Comparison of ENCODE assay signal across 17 cellular contexts in the genomic region with DNA sequence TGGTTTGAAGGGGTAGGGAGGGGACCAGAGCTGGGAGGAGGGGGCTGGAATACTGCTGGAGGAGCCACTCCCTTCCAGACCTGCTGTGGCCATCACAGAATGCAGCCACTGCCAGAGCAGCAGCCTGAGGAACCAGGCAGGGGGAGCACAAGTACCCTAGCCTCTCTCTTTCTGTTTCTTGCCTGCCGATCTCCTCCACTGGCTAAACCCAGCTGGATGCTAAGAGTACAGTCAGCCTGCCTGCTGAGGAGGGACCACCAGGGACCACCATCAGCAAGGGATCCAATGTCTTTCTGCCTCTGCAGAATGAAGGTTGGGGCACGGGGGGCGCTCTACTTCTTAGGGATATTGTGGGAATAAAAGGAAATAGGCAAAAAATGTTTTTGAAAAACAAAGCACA. TPM values are rescaled to one million over a fixed set of nuclear protein-coding genes. Genes with fewer than 3 reads are reported as not detected.
DNase-seq lines count a peak whose midpoint lies in the region; ATAC-seq, FAIRE-seq and TF ChIP-seq lines count a peak whose summit lies in the region.
"Had no signal": no experiment of that assay in that cellular context is flagged by ENCODE, and none has a peak within 500 bp of the region (broad histone marks: within the 10 kb centered on the region; RNA-seq: fewer than 3 reads in every experiment).

No MANE protein-coding gene starts in this region.

- POLR2A ChIA-PET in GM12878 (lab: Charles Lee) = interaction anchor here (1.1 to 3.7 kb wide), 4 partner anchors 18 to 33 kb away, joined by 3 to 19 read pairs (median 4); partner anchors contain the start of gene COA1

- peaks cover 1% of the 10 kb centered on the region for H3K79me1 ChIP-seq in trophoblast cell (ENCODE audit: low read length)

- H3K27ac Mint-ChIP-seq in activated CD8-positive, alpha-beta memory T cell treated with anti-CD3 and anti-CD28 coated beads, Interleukin-2, amount 10 ng/mL, durations not matched to agents 7 days and 5 days = no peak overlapping the region
- H3K27ac Mint-ChIP-seq in memory B cell (no peak overlapping the region), immature natural killer cell (no peak overlapping the region)
- H3K27ac Mint-ChIP-seq: type B pancreatic cell had no signal

- H3K4me3 Mint-ChIP-seq in activated CD8-positive, alpha-beta memory T cell treated with anti-CD3 and anti-CD28 coated beads, Interleukin-2, amount 10 ng/mL, durations not matched to agents 7 days and 5 days = no peak overlapping the region
- H3K4me3 Mint-ChIP-seq in memory B cell = peak overlapping the region; percentile 40
- no peak overlapping the region for H3K4me3 Mint-ChIP-seq in immature natural killer cell
- H3K4me3 Mint-ChIP-seq: type B pancreatic cell had no signal

- no peak overlapping the region for H4K91ac ChIP-seq in trophoblast cell (ENCODE audit: low read depth, low read length)

- H3K4me1 ChIP-seq in GM12878 (ENCODE audit: control insufficient read depth, insufficient read depth, low read length) (peaks cover 30% of the 10 kb centered on the region), uterus (peaks cover 0 to 5% of the 10 kb centered on the region in 2 donors), trophoblast cell (ENCODE audit: control insufficient read depth in 1 of 2, insufficient read depth in 2 of 2, low read length in 2 of 2) (peaks cover 2 to 5% of the 10 kb centered on the region in 2 experiments)

- H3K4me2 ChIP-seq in GM12878 (ENCODE audit: control insufficient read depth, insufficient read depth) (peak overlapping the region; percentile 81), trophoblast cell (ENCODE audit: low read length) (no peak overlapping the region)

- H3K4me3 ChIP-seq in GM12878 (peak overlapping the region; percentile 77), uterus (no peak overlapping the region), trophoblast cell (ENCODE audit: low read depth, low read length) (no peak overlapping the region)
- H3K4me3 ChIP-seq: GM23248, SK-N-MC had no signal

- RAD21 ChIA-PET in GM12878 (lab: Charles Lee; ENCODE audit: unreplicated experiment) = interaction anchor here (0.7 to 5.9 kb wide), 9 partner anchors 21 to 192 kb away, joined by 3 to 49 read pairs (median 6); partner anchors contain the start of genes COA1 and STK17A

- DNase-seq in activated CD8-positive, alpha-beta memory T cell treated with anti-CD3 and anti-CD28 coated beads for 24 hours = peak; percentile 41
- no peak for DNase-seq in activated CD8-positive, alpha-beta memory T cell treated with anti-CD3 and anti-CD28 coated beads, Interleukin-2, amount 10 ng/mL, durations not matched to agents 7 days and 5 days
- no peak for DNase-seq in GM12878 (ENCODE audit: low read depth, low spot score)
- DNase-seq in memory B cell (ENCODE audit: low spot score in 2 of 2) = no peak
- no peak for DNase-seq in uterus
- DNase-seq in trophoblast cell = no peak
- DNase-seq in caudate nucleus (lab: John Stamatoyannopoulos, UW) = no peak
- no peak for DNase-seq in immature natural killer cell
- DNase-seq: activated naive CD4-positive, alpha-beta T cell treated with Interleukin-2 at 50 U/mL for 16 hours; GDM1; GM23248; islet precursor cell; KBM-7; NCI-H1436 treated with DMSO at 0.1 percent for 48 hours; NCI-H446 had no signal

- no peak for TF ChIP-seq EP300 in GM12878 (IDR thresholded peaks at IDR 0.05; ENCODE audit: borderline replicate concordance in 1 of 2, control insufficient read depth in 1 of 2, low read depth in 2 of 2, low read length in 2 of 2)

- H3K27ac ChIP-seq in GM12878 (ENCODE audit: control insufficient read depth, insufficient read depth) = peak overlapping the region; percentile 76
- H3K27ac ChIP-seq in uterus = peak overlapping the region; percentile 43 to 53
- H3K27ac ChIP-seq in trophoblast cell (ENCODE audit: low read depth, low read length) = no peak overlapping the region
- H3K27ac ChIP-seq in caudate nucleus (ENCODE audit: low read depth, low read length) = no peak overlapping the region
- H3K27ac ChIP-seq: GM23248, SK-N-MC had no signal

- H4K8ac ChIP-seq in trophoblast cell (ENCODE audit: low read depth, low read length) = no peak overlapping the region

- no peak overlapping the region for H3K18ac ChIP-seq in trophoblast cell (ENCODE audit: low read length)

- H4K20me1 ChIP-seq in GM12878 (ENCODE audit: control insufficient read depth, insufficient read depth) = no peaks in the 10 kb centered on the region

- ATAC-seq in activated CD8-positive, alpha-beta memory T cell treated with anti-CD3 and anti-CD28 coated beads, Interleukin-2, amount 10 ng/mL, durations not matched to agents 7 days and 5 days = no peak
- ATAC-seq in GM12878 = no peak
- ATAC-seq in memory B cell (ENCODE audit: low read depth) = no peak

- no peaks in the 10 kb centered on the region for H3K36me3 ChIP-seq in GM12878 (ENCODE audit: control insufficient read depth in 2 of 2, insufficient read depth in 2 of 2, low read length in 1 of 2)
- no peaks in the 10 kb centered on the region for H3K36me3 ChIP-seq in uterus
- no peaks in the 10 kb centered on the region for H3K36me3 ChIP-seq in trophoblast cell (ENCODE audit: control insufficient read depth in 1 of 2, insufficient read depth in 2 of 2, low read length in 2 of 2)

- H3K9me3 ChIP-seq in GM12878 (replicated peaks; ENCODE audit: control insufficient read depth, insufficient read depth, low read length) (no peaks in the 10 kb centered on the region), uterus (no peaks in the 10 kb centered on the region), trophoblast cell (ENCODE audit: insufficient read depth, low read depth, low read length) (no peaks in the 10 kb centered on the region)

- CTCF ChIA-PET in activated CD8-positive, alpha-beta memory T cell treated with anti-CD3 and anti-CD28 coated beads, Interleukin-2, amount 10 ng/mL, durations not matched to agents 7 days and 5 days (lab: Charles Lee) = interaction anchor here (1.6 kb wide), 1 partner anchor 181 kb away, joined by 7 read pairs; the partner anchor contains the start of gene STK17A
- CTCF ChIA-PET in GM12878 (lab: Yijun Ruan, JAX) = interaction anchor here (0.8 to 6.8 kb wide), 8 partner anchors 21 to 76 kb away, joined by 3 to 36 read pairs (median 4); partner anchors contain the start of gene COA1

- peaks cover 16% of the 10 kb centered on the region for H3K4me1 Mint-ChIP-seq in activated CD8-positive, alpha-beta memory T cell treated with anti-CD3 and anti-CD28 coated beads, Interleukin-2, amount 10 ng/mL, durations not matched to agents 7 days and 5 days
- H3K4me1 Mint-ChIP-seq in memory B cell = peaks cover 13% of the 10 kb centered on the region
- peaks cover 18 to 26% of the 10 kb centered on the region in 2 donors for H3K4me1 Mint-ChIP-seq in immature natural killer cell

- no peaks in the 10 kb centered on the region for H3K36me3 Mint-ChIP-seq in activated CD8-positive, alpha-beta memory T cell treated with anti-CD3 and anti-CD28 coated beads, Interleukin-2, amount 10 ng/mL, durations not matched to agents 7 days and 5 days
- H3K36me3 Mint-ChIP-seq in memory B cell = no peaks in the 10 kb centered on the region
- no peaks in the 10 kb centered on the region for H3K36me3 Mint-ChIP-seq in immature natural killer cell
- H3K36me3 Mint-ChIP-seq: type B pancreatic cell had no signal

- H3K27me3 ChIP-seq in GM12878 (replicated peaks in 1 of 2; ENCODE audit: control insufficient read depth in 2 of 2, insufficient read depth in 2 of 2, low read length in 1 of 2) (no peaks in the 10 kb centered on the region), uterus (no peaks in the 10 kb centered on the region), trophoblast cell (ENCODE audit: insufficient read depth, low read length) (peaks cover 4% of the 10 kb centered on the region)

- H3K23ac ChIP-seq in trophoblast cell (ENCODE audit: low read length) = no peak overlapping the region

- 98% methylated on average over 3 of the region's 3 CpGs for WGBS in GM12878 (ENCODE audit: insufficient coverage, insufficient replicate concordance, low lambda C conversion rate, missing lambda C conversion rate)
- WGBS in trophoblast cell (ENCODE audit: extremely low coverage, insufficient coverage, insufficient read length) = no CpG with 5 or more reads among the region's 3 CpGs

- H3K79me2 ChIP-seq in GM12878 (ENCODE audit: control insufficient read depth, insufficient read depth, low read length) = peaks cover 46% of the 10 kb centered on the region
- H3K79me2 ChIP-seq in trophoblast cell (ENCODE audit: control insufficient read depth, insufficient read depth, low read length, poor library complexity) = no peaks in the 10 kb centered on the region

- H3K9me3 Mint-ChIP-seq in activated CD8-positive, alpha-beta memory T cell treated with anti-CD3 and anti-CD28 coated beads, Interleukin-2, amount 10 ng/mL, durations not matched to agents 7 days and 5 days (ENCODE audit: low read depth) = no peaks in the 10 kb centered on the region
- H3K9me3 Mint-ChIP-seq in memory B cell (no peaks in the 10 kb centered on the region), immature natural killer cell (no peaks in the 10 kb centered on the region)
- H3K9me3 Mint-ChIP-seq: type B pancreatic cell had no signal

- H2AFZ ChIP-seq in GM12878 (ENCODE audit: control insufficient read depth, low read depth, low read length) = no peak overlapping the region
- H2AFZ ChIP-seq in trophoblast cell (ENCODE audit: insufficient read depth, low read length, poor library complexity) = no peak overlapping the region
- H2AFZ ChIP-seq: GM23248 had no signal

- in situ Hi-C loops in GM12878 (cut with MboI) = no loop called here

- no peak overlapping the region for H3K14ac ChIP-seq in trophoblast cell (ENCODE audit: low read length)

- FAIRE-seq in GM12878 (lab: Jason Lieb, UNC) = no peak

- intact Hi-C loops in GM12878 (cut with micrococcal nuclease; ENCODE audit: unreplicated experiment) = loop anchor here (2.0 to 5.0 kb wide), 2 partner anchors 36 to 76 kb away; partner anchors contain the start of gene COA1
- intact Hi-C loops in uterus (cut with DNase I; ENCODE audit: low total_unique reads) = no loop called here

- TF ChIP-seq POLR2A in GM12878 (IDR thresholded peaks at IDR 0.05; ENCODE audit: low read depth, low read length) = no peak
- TF ChIP-seq POLR2A in uterus (IDR thresholded peaks at IDR 0.05) = no peak

- SMC1A ChIA-PET in GM12878 (lab: Charles Lee; ENCODE audit: uncharacterized antibody, unreplicated experiment) = interaction anchor here (0.9 to 9.8 kb wide), 7 partner anchors 20 to 181 kb away, joined by 3 to 84 read pairs (median 12); partner anchors contain the start of genes COA1 and STK17A

- H3K4ac ChIP-seq in trophoblast cell (ENCODE audit: low read depth, low read length) = no peak overlapping the region

- no peaks in the 10 kb centered on the region for H3K27me3 Mint-ChIP-seq in activated CD8-positive, alpha-beta memory T cell treated with anti-CD3 and anti-CD28 coated beads, Interleukin-2, amount 10 ng/mL, durations not matched to agents 7 days and 5 days
- H3K27me3 Mint-ChIP-seq in memory B cell (no peaks in the 10 kb centered on the region), immature natural killer cell (ENCODE audit: low read depth in 3 of 3) (peaks cover 0 to 3% (median 2%) of the 10 kb centered on the region in 3 donors)

- TF ChIP-seq RAD21 in GM12878 (IDR thresholded peaks at IDR 0.05; ENCODE audit: insufficient read depth, low read depth, low read length) = no peak

- no TSS peak for BruUV-seq in GM12878 (replicated peaks; lab: Mats Ljungman, UMichigan)

- H2BK120ac ChIP-seq in trophoblast cell (ENCODE audit: insufficient read depth, low read length, poor library complexity) = no peak overlapping the region

- peak overlapping the region; percentile 43 for H3K9ac ChIP-seq in GM12878 (ENCODE audit: control insufficient read depth, insufficient read depth, low read length)
- no peak overlapping the region for H3K9ac ChIP-seq in trophoblast cell (ENCODE audit: low read length)
- H3K9ac ChIP-seq: GM23248 had no signal

- no peak overlapping the region for H2AK5ac ChIP-seq in trophoblast cell (ENCODE audit: low read length)

- no peak overlapping the region for H2BK12ac ChIP-seq in trophoblast cell (ENCODE audit: low read length)

- TF ChIP-seq CTCF in GM12878 (IDR thresholded peaks at IDR 0.05 in 2 of 3, conservative IDR thresholded peaks at IDR 0.05 in 1 of 3; ENCODE audit: control insufficient read depth in 2 of 3, extremely low read depth in 1 of 3, insufficient read depth in 1 of 3, low read depth in 3 of 3, low read length in 3 of 3) = no peak
- TF ChIP-seq CTCF in uterus (IDR thresholded peaks at IDR 0.05) = no peak

- H2BK5ac ChIP-seq in trophoblast cell (ENCODE audit: low read depth, low read length, poor library complexity) = no peak overlapping the region

- no peak overlapping the region for H4K12ac ChIP-seq in trophoblast cell (ENCODE audit: low read depth, low read length)

RNA-seq across cellular contexts. Expression of gene BLVRA, which starts 4.7 kb away (rescaled TPM):
- 10 to 100 TPM; 37.2 to 46.9 TPM for total RNA-seq in activated CD8-positive, alpha-beta memory T cell treated with anti-CD3 and anti-CD28 coated beads, Interleukin-2, amount 10 ng/mL, durations not matched to agents 7 days and 5 days
- 15.2 and 15.9 TPM in 2 replicates for total RNA-seq in GM12878 (2013; cell fraction: nucleolus; rRNA removed)
- total RNA-seq in GM12878 (2014; rRNA removed) (61.7 and 63.3 TPM in 2 replicates), GM12878 (2014; rRNA removed; fragmentation: Illumina TruSeq; extraction: Trizol) (66.5 and 67.9 TPM in 2 replicates), GM12878 (2021) (66.9 and 73.7 TPM in 2 replicates), uterus (10 to 100 TPM; 20.4 to 93.0 (median 56.5) TPM)
- 43.7 TPM for polyA plus RNA-seq in GM12878 (2011; ENCODE audit: low read depth)
- polyA plus RNA-seq in GM12878 (2011; rRNA removed) (118 and 120 TPM in 2 replicates), GM12878 (2014; fragmentation: Illumina TruSeq; extraction: Trizol) (87.1 and 92.1 TPM in 2 replicates), GM12878 (2014; fragmentation: Nextera tagmentation; extraction: Ambion mirVana) (100 to 1,000 TPM; 187 to 198 TPM), GM12878 (2014; rRNA removed) (81.2 and 91.4 TPM in 2 replicates), GM12878 (2016; fragmentation: Nextera tagmentation; extraction: Ambion mirVana) (100 to 1,000 TPM; 113 TPM), immature natural killer cell (10 to 100 TPM; 51.0 to 72.3 (median 51.0) TPM)
- polyA plus RNA-seq in GM12878 (2011; cell fraction: cytosol; rRNA removed) = 96.3 and 97.6 TPM in 2 replicates
- polyA plus RNA-seq in GM12878 (2011; cell fraction: nucleus; rRNA removed) = 50.2 and 66.6 TPM in 2 replicates
- 53.4 and 58.5 TPM in 2 replicates for polyA plus RNA-seq in GM12878 (2012)
- polyA minus RNA-seq in GM12878 (2011; rRNA and poly(A)+ RNA removed) = 46.7 and 73.4 TPM in 2 replicates
- polyA minus RNA-seq in GM12878 (2011; cell fraction: cytosol; rRNA and poly(A)+ RNA removed) = 17.5 and 29.0 TPM in 2 replicates
- 10.9 and 14.8 TPM in 2 replicates for polyA minus RNA-seq in GM12878 (2011; cell fraction: nucleus; rRNA and poly(A)+ RNA removed)
- polyA plus RNA-seq in trophoblast cell (2013) = 3.4 and 4.0 TPM in 2 replicates

RNA-seq across cellular contexts. Expression of gene COA1, which starts 33.9 kb away (rescaled TPM):
- total RNA-seq in activated CD8-positive, alpha-beta memory T cell treated with anti-CD3 and anti-CD28 coated beads, Interleukin-2, amount 10 ng/mL, durations not matched to agents 7 days and 5 days = 10 to 100 TPM; 66.7 to 73.0 TPM
- 530 and 536 TPM in 2 replicates for total RNA-seq in GM12878 (2013; cell fraction: nucleolus; rRNA removed)
- 87.1 and 102 TPM in 2 replicates for total RNA-seq in GM12878 (2014; rRNA removed)
- 97.3 and 103 TPM in 2 replicates for total RNA-seq in GM12878 (2014; rRNA removed; fragmentation: Illumina TruSeq; extraction: Trizol)
- total RNA-seq in GM12878 (2021) = 83.1 and 84.9 TPM in 2 replicates
- polyA plus RNA-seq in GM12878 (2011; ENCODE audit: low read depth) = 75.1 TPM
- 109 and 117 TPM in 2 replicates for polyA plus RNA-seq in GM12878 (2011; rRNA removed)
- polyA plus RNA-seq in GM12878 (2011; cell fraction: cytosol; rRNA removed) = 98.4 and 113 TPM in 2 replicates
- 98.0 and 106 TPM in 2 replicates for polyA plus RNA-seq in GM12878 (2011; cell fraction: nucleus; rRNA removed)
- polyA plus RNA-seq in GM12878 (2012) = 80.5 and 85.8 TPM in 2 replicates
- polyA plus RNA-seq in GM12878 (2014; fragmentation: Illumina TruSeq; extraction: Trizol) = 122 and 171 TPM in 2 replicates
- polyA plus RNA-seq in GM12878 (2014; fragmentation: Nextera tagmentation; extraction: Ambion mirVana) = 100 to 1,000 TPM; 218 to 258 TPM
- polyA plus RNA-seq in GM12878 (2014; rRNA removed) = 105 and 126 TPM in 2 replicates
- polyA plus RNA-seq in GM12878 (2016; fragmentation: Nextera tagmentation; extraction: Ambion mirVana) = 100 to 1,000 TPM; 104 to 106 TPM
- polyA minus RNA-seq in GM12878 (2011; rRNA and poly(A)+ RNA removed) = 141 and 202 TPM in 2 replicates
- 22.2 and 26.7 TPM in 2 replicates for polyA minus RNA-seq in GM12878 (2011; cell fraction: cytosol; rRNA and poly(A)+ RNA removed)
- 105 and 157 TPM in 2 replicates for polyA minus RNA-seq in GM12878 (2011; cell fraction: nucleus; rRNA and poly(A)+ RNA removed)
- 10 to 100 TPM; 30.0 to 83.6 (median 76.6) TPM for total RNA-seq in uterus
- polyA plus RNA-seq in trophoblast cell (2013) = 53.7 and 54.7 TPM in 2 replicates
- 10 to 100 TPM; 48.2 to 99.7 (median 77.1) TPM for polyA plus RNA-seq in immature natural killer cell

Comparison
In these comparisons a context has a peak if more than half of its experiments do, and no peak if none do; other contexts are left out.
1. H3K27ac ChIP-seq: peak in GM12878 (single experiment) and uterus (2 of 2); none in trophoblast cell (single experiment) and caudate nucleus (single experiment).